1 cellular context compared by ENCODE assay signal in the genomic region with DNA sequence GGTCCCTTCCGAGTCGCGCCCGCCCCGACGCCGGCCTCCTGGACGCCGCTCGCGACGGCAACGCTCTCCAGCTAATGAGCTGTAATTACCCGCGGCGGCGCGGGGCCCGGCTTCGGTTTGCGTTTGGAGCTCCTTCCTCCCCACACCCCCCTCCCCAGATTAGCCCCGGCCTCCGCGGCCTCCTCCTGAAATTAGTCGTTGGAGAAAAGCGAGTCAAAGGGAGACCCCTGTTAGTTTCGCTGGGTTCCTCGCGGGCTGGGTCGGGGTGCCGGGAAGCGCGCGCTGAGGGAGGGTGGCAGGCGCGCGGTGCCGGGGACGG.
TF ChIP-seq lines count a peak whose summit lies in the region.

No MANE protein-coding gene starts in this region.

TF ChIP-seq in HepG2, 621 proteins besides CTCF, POLR2A, EP300 and RAD21:
- TF ChIP-seq HNRNPK (IDR thresholded peaks at IDR 0.05; ENCODE audit: low read depth, low read length, poor library complexity, severe bottlenecking), result peak; percentile 17
- TF ChIP-seq, protein P1, sequence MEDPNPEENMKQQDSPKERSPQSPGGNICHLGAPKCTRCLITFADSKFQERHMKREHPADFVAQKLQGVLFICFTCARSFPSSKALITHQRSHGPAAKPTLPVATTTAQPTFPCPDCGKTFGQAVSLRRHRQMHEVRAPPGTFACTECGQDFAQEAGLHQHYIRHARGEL (CRISPR knock-in tag; IDR thresholded peaks at IDR 0.05), result no peak
TF ChIP-seq in HepG2: peak in this region for 1.
